Comparison of ENCODE assay signal across 2 cellular contexts in the genomic region with DNA sequence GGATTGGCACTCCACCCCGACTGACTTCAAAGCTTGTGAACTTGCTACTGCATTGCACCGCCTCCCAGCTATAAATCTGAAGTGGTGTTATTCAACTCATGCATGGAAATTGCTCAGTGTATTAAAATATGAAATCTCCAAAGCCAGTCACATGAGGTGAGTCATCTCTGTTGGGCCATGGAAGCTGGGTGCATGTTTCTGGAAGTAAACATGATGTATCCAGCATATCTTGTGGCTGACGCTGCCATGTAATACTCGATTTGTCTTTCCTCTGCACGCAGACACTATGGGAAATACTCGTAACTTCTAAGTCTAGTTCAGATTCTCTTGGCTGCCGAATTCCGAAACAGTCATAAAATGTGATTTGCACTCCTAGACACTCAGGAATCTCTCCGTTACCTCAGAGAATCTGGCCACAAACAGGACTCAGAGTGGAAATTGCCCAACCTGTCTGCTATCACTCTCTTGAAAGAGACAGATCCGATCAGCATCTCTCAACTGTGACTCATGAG.
TF ChIP-seq lines count a peak whose summit lies in the region.

No MANE protein-coding gene starts in this region.

TF ChIP-seq in A549, 52 proteins besides CTCF, POLR2A, EP300 and RAD21 (continued from another document):
- TF ChIP-seq, protein P1, sequence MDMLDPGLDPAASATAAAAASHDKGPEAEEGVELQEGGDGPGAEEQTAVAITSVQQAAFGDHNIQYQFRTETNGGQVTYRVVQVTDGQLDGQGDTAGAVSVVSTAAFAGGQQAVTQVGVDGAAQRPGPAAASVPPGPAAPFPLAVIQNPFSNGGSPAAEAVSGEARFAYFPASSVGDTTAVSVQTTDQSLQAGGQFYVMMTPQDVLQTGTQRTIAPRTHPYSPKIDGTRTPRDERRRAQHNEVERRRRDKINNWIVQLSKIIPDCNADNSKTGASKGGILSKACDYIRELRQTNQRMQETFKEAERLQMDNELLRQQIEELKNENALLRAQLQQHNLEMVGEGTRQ (IDR thresholded peaks at IDR 0.05): no peak
TF ChIP-seq in A549: peak in this region for 0.

TF ChIP-seq in GM23338, 12 proteins besides CTCF, POLR2A, EP300 and RAD21 (continued from another document):
- no peak for TF ChIP-seq EZH2 (IDR thresholded peaks at IDR 0.05; ENCODE audit: low read depth, unreplicated experiment)
